In genomic region chr4:9000505-9001001, GRCh38 we compare ENCODE assay signal across 8 cellular contexts.
DNase-seq lines count a peak whose midpoint lies in the region; ATAC-seq and TF ChIP-seq lines count a peak whose summit lies in the region.
"Not testable (repeated sequence)": the region's sequence is repeated elsewhere in the genome, so short reads cannot be mapped to it uniquely, and the experiment has no call there.

No MANE protein-coding gene starts in this region.

- not testable (repeated sequence) for H3K9me3 Mint-ChIP-seq in activated T-cell treated with anti-CD3 and anti-CD28 coated beads, Interleukin-2, amount 50 U/mL, for 4 hours; dendritic cell treated with granulocyte-macrophage colony-stimulating factor and Interleukin-4, amounts not matched to agents 40 ng/mL and 50 ng/mL, for 4 days

- not testable (repeated sequence) for H3K36me3 Mint-ChIP-seq in activated T-cell treated with anti-CD3 and anti-CD28 coated beads, Interleukin-2, amount 50 U/mL, for 4 hours (ENCODE audit: insufficient read depth); dendritic cell treated with granulocyte-macrophage colony-stimulating factor and Interleukin-4, amounts not matched to agents 40 ng/mL and 50 ng/mL, for 4 days (ENCODE audit: low read depth)

- H3K27ac ChIP-seq in HUES6 (ENCODE audit: low read depth, low read length); RWPE2 (ENCODE audit: poor library complexity, severe bottlenecking); iPS-18a (ENCODE audit: low read length): not testable (repeated sequence)

- H3K27me3 Mint-ChIP-seq in activated T-cell treated with anti-CD3 and anti-CD28 coated beads, Interleukin-2, amount 50 U/mL, for 4 hours (ENCODE audit: low read depth): peaks cover 26% of the 10 kb centered on the region
- peaks cover 35% of the 10 kb centered on the region for H3K27me3 Mint-ChIP-seq in dendritic cell treated with granulocyte-macrophage colony-stimulating factor and Interleukin-4, amounts not matched to agents 40 ng/mL and 50 ng/mL, for 4 days

- TF ChIP-seq CTCF in RWPE2 (IDR thresholded peaks at IDR 0.05; ENCODE audit: poor library complexity, severe bottlenecking): peak; percentile 87

- not testable (repeated sequence) for H3K36me3 ChIP-seq in HUES6 (ENCODE audit: control insufficient read depth, insufficient read depth, low read length); RWPE2 (ENCODE audit: low read depth); iPS-18a (ENCODE audit: control insufficient read depth, low read depth, low read length)

- intact Hi-C loops in dendritic cell treated with granulocyte-macrophage colony-stimulating factor and Interleukin-4, amounts not matched to agents 40 ng/mL and 50 ng/mL, for 4 days (cut with micrococcal nuclease): not testable (repeated sequence)
- intact Hi-C loops in posterior cingulate gyrus (cut with DNase I): loop anchor here (1.0 kb wide), 1 partner anchor 123 kb away; no protein-coding TSS in a partner anchor

- not testable (repeated sequence) for H3K4me3 Mint-ChIP-seq in activated T-cell treated with anti-CD3 and anti-CD28 coated beads, Interleukin-2, amount 50 U/mL, for 4 hours
- H3K4me3 Mint-ChIP-seq in dendritic cell treated with granulocyte-macrophage colony-stimulating factor and Interleukin-4, amounts not matched to agents 40 ng/mL and 50 ng/mL, for 4 days: peak overlapping the region; percentile 66

- H3K4me3 ChIP-seq in HUES6 (ENCODE audit: low read depth, low read length) (peak overlapping the region; percentile 60), iPS-18a (ENCODE audit: low read length) (peak overlapping the region; percentile 46)
- not testable (repeated sequence) for H3K4me3 ChIP-seq in RWPE2 (ENCODE audit: severe bottlenecking)

- peak; percentile 66; the same call in 2 of the 3 replicates for ATAC-seq in RWPE2 (ENCODE audit: low read depth)
- ATAC-seq in activated T-cell treated with anti-CD3 and anti-CD28 coated beads, Interleukin-2, amount 50 U/mL, for 4 hours: peak; percentile 41 to 53
- ATAC-seq in stimulated activated naive CD8-positive, alpha-beta T cell treated with anti-CD3 and anti-CD28 coated beads, Interleukin-15, Interleukin-2, amounts not matched to agents 100 U/mL and 50 U/mL, for 24 hours: not testable (repeated sequence)

- not testable (repeated sequence) for H3K9me3 ChIP-seq in HUES6 (ENCODE audit: control insufficient read depth, insufficient read depth, low read depth, low read length); RWPE2 (ENCODE audit: severe bottlenecking); iPS-18a (ENCODE audit: control insufficient read depth, low read depth, low read length)

- H3K27me3 ChIP-seq in HUES6 (ENCODE audit: control insufficient read depth, insufficient read depth, low read length) (peaks cover 33% of the 10 kb centered on the region), iPS-18a (ENCODE audit: control insufficient read depth, insufficient read depth, low read length) (peaks cover 19% of the 10 kb centered on the region)
- H3K27me3 ChIP-seq in RWPE2 (ENCODE audit: insufficient read depth, poor library complexity, severe bottlenecking): not testable (repeated sequence)

- not testable (repeated sequence) for H3K4me1 Mint-ChIP-seq in activated T-cell treated with anti-CD3 and anti-CD28 coated beads, Interleukin-2, amount 50 U/mL, for 4 hours (ENCODE audit: low read depth); dendritic cell treated with granulocyte-macrophage colony-stimulating factor and Interleukin-4, amounts not matched to agents 40 ng/mL and 50 ng/mL, for 4 days (ENCODE audit: low read depth)

- DNase-seq in COLO668 (lab: John Stamatoyannopoulos, UW; ENCODE audit: unreplicated experiment) (peak; percentile 35), posterior cingulate gyrus (peak in 9 of 10 donors; percentile 21 to 95 (median 69))
- not testable (repeated sequence) for DNase-seq in RWPE2 (ENCODE audit: low spot score)
- DNase-seq in activated T-cell treated with anti-CD3 and anti-CD28 coated beads, Interleukin-2, amount 50 U/mL, for 4 hours: peak; percentile 42
- DNase-seq in stimulated activated naive CD8-positive, alpha-beta T cell treated with anti-CD3 and anti-CD28 coated beads, Interleukin-15, Interleukin-2, amounts not matched to agents 100 U/mL and 50 U/mL, for 24 hours: peak; percentile 65

- H3K27ac Mint-ChIP-seq in dendritic cell treated with granulocyte-macrophage colony-stimulating factor and Interleukin-4, amounts not matched to agents 40 ng/mL and 50 ng/mL, for 4 days: peak overlapping the region; percentile 49

- not testable (repeated sequence) for H3K9ac ChIP-seq in HUES6 (ENCODE audit: low read length); iPS-18a (ENCODE audit: low read length)

- 0 out of 2 replicates have a peak, but pooled peaks cover 11% of the 10 kb centered on the region for H3K4me1 ChIP-seq in HUES6 (ENCODE audit: control insufficient read depth, insufficient read depth, low read length)
- H3K4me1 ChIP-seq in RWPE2 (ENCODE audit: insufficient read depth, poor library complexity, severe bottlenecking); iPS-18a (ENCODE audit: control insufficient read depth, low read depth, low read length): not testable (repeated sequence)
